In genomic region chr2:108575132-108575966, GRCh38 we compare ENCODE assay signal across 9 cellular contexts. TPM values are rescaled to one million over a fixed set of nuclear protein-coding genes. Genes with fewer than 3 reads are reported as not detected.
A peak's percentile ranks its signal among the peaks of the same experiment; 100 is the strongest.
DNase-seq lines count a peak whose midpoint lies in the region; ATAC-seq, FAIRE-seq and TF ChIP-seq lines count a peak whose summit lies in the region.
"Had no signal": no experiment of that assay in that cellular context is flagged by ENCODE, and none has a peak within 500 bp of the region (broad histone marks: within the 10 kb centered on the region; RNA-seq: fewer than 3 reads in every experiment).

No MANE protein-coding gene starts in this region.

- no peaks in the 10 kb centered on the region for H3K36me3 ChIP-seq in effector memory CD4-positive, alpha-beta T cell (ENCODE audit: control insufficient read depth, insufficient read depth, low read length)
- no peaks in the 10 kb centered on the region for H3K36me3 ChIP-seq in lower lobe of right lung

- H3K4me3 ChIP-seq in choroid plexus epithelial cell (ENCODE audit: low read depth, low read length), result no peak overlapping the region
- H3K4me3 ChIP-seq in effector memory CD4-positive, alpha-beta T cell (ENCODE audit: insufficient read depth, low read depth, low read length, poor library complexity, severe bottlenecking), result no peak overlapping the region
- no peak overlapping the region for H3K4me3 ChIP-seq in lower lobe of right lung

- H3K27me3 ChIP-seq in effector memory CD4-positive, alpha-beta T cell (replicated peaks; ENCODE audit: control insufficient read depth, insufficient read depth, low read length, poor library complexity, severe bottlenecking), result no peaks in the 10 kb centered on the region
- no peaks in the 10 kb centered on the region for H3K27me3 ChIP-seq in lower lobe of right lung (ENCODE audit: low read depth)

- no peak overlapping the region for H3K27ac ChIP-seq in effector memory CD4-positive, alpha-beta T cell (ENCODE audit: insufficient read depth, low read length, poor library complexity, severe bottlenecking)
- H3K27ac ChIP-seq in lower lobe of right lung, result no peak overlapping the region

- ATAC-seq in HG03175 (IDR thresholded peaks at IDR 0.05; ENCODE audit: unreplicated experiment), result peak; percentile 97
- no peak for ATAC-seq in lower lobe of right lung

- FAIRE-seq in GM19239 (lab: Jason Lieb, UNC), result peak; percentile 91

- H3K9me3 ChIP-seq in effector memory CD4-positive, alpha-beta T cell (ENCODE audit: control insufficient read depth, low read length), result no peaks in the 10 kb centered on the region
- H3K9me3 ChIP-seq in lower lobe of right lung, result no peaks in the 10 kb centered on the region

- intact Hi-C loops in lower lobe of right lung (cut with DNase I), result no loop called here

- DNase-seq in A172 (ENCODE audit: low spot score) (peak; percentile 49), GM19239 (ENCODE audit: insufficient read length, low spot score) (peak; percentile 25), choroid plexus epithelial cell (ENCODE audit: low read depth) (peak; percentile 83), NCI-H1436 (lab: John Stamatoyannopoulos, UW) (no peak), lower lobe of right lung (no peak), pons (ENCODE audit: low spot score) (no peak)
- no peak for DNase-seq in effector memory CD4-positive, alpha-beta T cell
- DNase-seq: activated naive CD8-positive, alpha-beta T cell treated with anti-CD3 and anti-CD28 coated beads, Interleukin-2, amount 10 ng/mL, durations not matched to agents 7 days and 5 days had no signal

- TF ChIP-seq CTCF in choroid plexus epithelial cell (conservative IDR thresholded peaks at IDR 0.05; ENCODE audit: low read depth, low read length) (no peak), lower lobe of right lung (IDR thresholded peaks at IDR 0.05) (no peak)

- no peaks in the 10 kb centered on the region for H3K4me1 ChIP-seq in effector memory CD4-positive, alpha-beta T cell (ENCODE audit: control insufficient read depth, insufficient read depth, low read length, poor library complexity, severe bottlenecking)
- peaks cover 41% of the 10 kb centered on the region for H3K4me1 ChIP-seq in lower lobe of right lung

RNA-seq across cellular contexts. Expression of gene LIMS1, which starts 41.1 kb away (rescaled TPM):
- total RNA-seq in A172 (2014; rRNA removed; shearing (Covaris generic)), result 53.8 and 91.9 TPM in 2 replicates
- 85.5 TPM for total RNA-seq in lower lobe of right lung

Comparison
In these comparisons a context has a peak if more than half of its experiments do, and no peak if none do; other contexts are left out.
1. DNase-seq: peak in A172 (single experiment), GM19239 (single experiment) and choroid plexus epithelial cell (single experiment); none in NCI-H1436 (single experiment), effector memory CD4-positive, alpha-beta T cell (0 of 3), lower lobe of right lung (single experiment) and pons (single experiment).